In the genomic region with DNA sequence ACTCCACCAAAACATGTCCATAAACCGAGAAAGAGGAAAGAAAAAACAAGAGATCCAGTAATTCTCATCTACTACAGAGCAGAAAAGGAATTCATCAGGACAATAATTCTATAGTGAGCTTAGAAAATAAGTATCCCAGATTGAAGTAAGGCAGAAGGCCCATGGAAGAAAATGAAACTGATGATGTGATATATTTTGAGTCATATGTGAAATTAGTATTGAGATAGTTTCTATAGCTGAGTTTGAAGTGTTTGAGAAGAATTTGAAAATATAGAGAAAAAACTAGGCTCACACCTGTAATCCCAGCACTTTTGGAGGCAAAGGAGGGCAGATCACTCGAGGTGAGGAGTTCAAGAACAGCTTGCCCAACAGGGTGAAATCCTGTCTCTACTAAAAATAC, we compare ENCODE assay signal across 2 cellular contexts.
TF ChIP-seq lines count a peak whose summit lies in the region.

No MANE protein-coding gene starts in this region.

TF ChIP-seq in HEK293, 187 proteins besides CTCF, POLR2A, EP300 and RAD21:
- TF ChIP-seq ZNF404 (tag by site-specific recombination; IDR thresholded peaks at IDR 0.05): no peak
- no peak for TF ChIP-seq ZNF184 (tag by site-specific recombination; IDR thresholded peaks at IDR 0.05)
- no peak for TF ChIP-seq ZFP41 (tag by site-specific recombination; IDR thresholded peaks at IDR 0.05; ENCODE audit: borderline replicate concordance)
- no peak for TF ChIP-seq ZBTB21 (tag by site-specific recombination; IDR thresholded peaks at IDR 0.05)
- no peak for TF ChIP-seq ZNF248 (tag by site-specific recombination; IDR thresholded peaks at IDR 0.05)
- no peak for TF ChIP-seq ZNF660 (tag by site-specific recombination; IDR thresholded peaks at IDR 0.05)
- no peak for TF ChIP-seq ZNF555 (tag by site-specific recombination; conservative IDR thresholded peaks at IDR 0.05)
- TF ChIP-seq, protein P1, sequence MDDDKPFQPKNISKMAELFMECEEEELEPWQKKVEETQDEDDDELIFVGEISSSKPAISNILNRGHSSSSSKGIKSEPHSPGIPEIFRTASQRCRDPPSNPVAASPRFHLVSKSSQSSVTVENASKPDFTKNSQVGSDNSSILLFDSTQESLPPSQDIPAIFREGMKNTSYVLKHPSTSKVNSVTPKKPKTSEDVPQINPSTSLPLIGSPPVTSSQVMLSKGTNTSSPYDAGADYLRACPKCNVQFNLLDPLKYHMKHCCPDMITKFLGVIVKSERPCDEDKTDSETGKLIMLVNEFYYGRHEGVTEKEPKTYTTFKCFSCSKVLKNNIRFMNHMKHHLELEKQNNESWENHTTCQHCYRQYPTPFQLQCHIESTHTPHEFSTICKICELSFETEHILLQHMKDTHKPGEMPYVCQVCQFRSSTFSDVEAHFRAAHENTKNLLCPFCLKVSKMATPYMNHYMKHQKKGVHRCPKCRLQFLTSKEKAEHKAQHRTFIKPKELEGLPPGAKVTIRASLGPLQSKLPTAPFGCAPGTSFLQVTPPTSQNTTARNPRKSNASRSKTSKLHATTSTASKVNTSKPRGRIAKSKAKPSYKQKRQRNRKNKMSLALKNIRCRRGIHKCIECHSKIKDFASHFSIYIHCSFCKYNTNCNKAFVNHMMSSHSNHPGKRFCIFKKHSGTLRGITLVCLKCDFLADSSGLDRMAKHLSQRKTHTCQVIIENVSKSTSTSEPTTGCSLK (tag by site-specific recombination; IDR thresholded peaks at IDR 0.05): no peak
- TF ChIP-seq ZXDB (tag by site-specific recombination; IDR thresholded peaks at IDR 0.05): no peak
- TF ChIP-seq ZFHX2 (tag by site-specific recombination; conservative IDR thresholded peaks at IDR 0.05): no peak
- TF ChIP-seq OSR2 (tag by site-specific recombination; IDR thresholded peaks at IDR 0.05): no peak
- no peak for TF ChIP-seq ZNF792 (tag by site-specific recombination; IDR thresholded peaks at IDR 0.05)
- TF ChIP-seq, protein P2, sequence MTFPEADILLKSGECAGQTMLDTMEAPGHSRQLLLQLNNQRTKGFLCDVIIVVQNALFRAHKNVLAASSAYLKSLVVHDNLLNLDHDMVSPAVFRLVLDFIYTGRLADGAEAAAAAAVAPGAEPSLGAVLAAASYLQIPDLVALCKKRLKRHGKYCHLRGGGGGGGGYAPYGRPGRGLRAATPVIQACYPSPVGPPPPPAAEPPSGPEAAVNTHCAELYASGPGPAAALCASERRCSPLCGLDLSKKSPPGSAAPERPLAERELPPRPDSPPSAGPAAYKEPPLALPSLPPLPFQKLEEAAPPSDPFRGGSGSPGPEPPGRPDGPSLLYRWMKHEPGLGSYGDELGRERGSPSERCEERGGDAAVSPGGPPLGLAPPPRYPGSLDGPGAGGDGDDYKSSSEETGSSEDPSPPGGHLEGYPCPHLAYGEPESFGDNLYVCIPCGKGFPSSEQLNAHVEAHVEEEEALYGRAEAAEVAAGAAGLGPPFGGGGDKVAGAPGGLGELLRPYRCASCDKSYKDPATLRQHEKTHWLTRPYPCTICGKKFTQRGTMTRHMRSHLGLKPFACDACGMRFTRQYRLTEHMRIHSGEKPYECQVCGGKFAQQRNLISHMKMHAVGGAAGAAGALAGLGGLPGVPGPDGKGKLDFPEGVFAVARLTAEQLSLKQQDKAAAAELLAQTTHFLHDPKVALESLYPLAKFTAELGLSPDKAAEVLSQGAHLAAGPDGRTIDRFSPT (tag by site-specific recombination; IDR thresholded peaks at IDR 0.05): no peak
- no peak for TF ChIP-seq ZNF433 (tag by site-specific recombination; IDR thresholded peaks at IDR 0.05; ENCODE audit: low read depth)

TF ChIP-seq in K562, 482 proteins besides CTCF, POLR2A, EP300 and RAD21:
- TF ChIP-seq, protein P3, sequence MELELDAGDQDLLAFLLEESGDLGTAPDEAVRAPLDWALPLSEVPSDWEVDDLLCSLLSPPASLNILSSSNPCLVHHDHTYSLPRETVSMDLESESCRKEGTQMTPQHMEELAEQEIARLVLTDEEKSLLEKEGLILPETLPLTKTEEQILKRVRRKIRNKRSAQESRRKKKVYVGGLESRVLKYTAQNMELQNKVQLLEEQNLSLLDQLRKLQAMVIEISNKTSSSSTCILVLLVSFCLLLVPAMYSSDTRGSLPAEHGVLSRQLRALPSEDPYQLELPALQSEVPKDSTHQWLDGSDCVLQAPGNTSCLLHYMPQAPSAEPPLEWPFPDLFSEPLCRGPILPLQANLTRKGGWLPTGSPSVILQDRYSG (tag; conservative IDR thresholded peaks at IDR 0.05; ENCODE audit: low read depth): no peak
- TF ChIP-seq SRSF1 (IDR thresholded peaks at IDR 0.05; ENCODE audit: low read depth, low read length): no peak
- no peak for TF ChIP-seq CREM (IDR thresholded peaks at IDR 0.05; ENCODE audit: low read depth)
- TF ChIP-seq FOXA1 (IDR thresholded peaks at IDR 0.05; ENCODE audit: borderline replicate concordance): no peak
- no peak for TF ChIP-seq SRSF7 (optimal IDR thresholded peaks at IDR 0.05; ENCODE audit: low read depth, low read length)
- no peak for TF ChIP-seq PHTF2 (CRISPR knock-in tag; IDR thresholded peaks at IDR 0.05)
- no peak for TF ChIP-seq CHD4 (IDR thresholded peaks at IDR 0.05; ENCODE audit: insufficient read depth, insufficient replicate concordance, low read depth, low read length, poor library complexity, severe bottlenecking)
- TF ChIP-seq RFX1 (IDR thresholded peaks at IDR 0.05): no peak
- TF ChIP-seq CSDE1 (IDR thresholded peaks at IDR 0.05): no peak
- no peak for TF ChIP-seq E2F3 (CRISPR knock-in tag; IDR thresholded peaks at IDR 0.05)
- no peak for TF ChIP-seq KAT2B (IDR thresholded peaks at IDR 0.05; ENCODE audit: low read depth, low read length)
- no peak for TF ChIP-seq SRSF3 (IDR thresholded peaks at IDR 0.05; ENCODE audit: insufficient read depth, low read length)
- TF ChIP-seq RBM34 (IDR thresholded peaks at IDR 0.05; ENCODE audit: borderline replicate concordance, insufficient read depth, low read length): no peak
- TF ChIP-seq MNT (conservative IDR thresholded peaks at IDR 0.05): no peak
- no peak for TF ChIP-seq ZBTB1 (CRISPR knock-in tag; IDR thresholded peaks at IDR 0.05; ENCODE audit: borderline replicate concordance, low read depth)
- no peak for TF ChIP-seq ZNF354B (CRISPR knock-in tag; IDR thresholded peaks at IDR 0.05)
- TF ChIP-seq KDM1A (IDR thresholded peaks at IDR 0.05): no peak
- TF ChIP-seq ZC3H11A (IDR thresholded peaks at IDR 0.05; ENCODE audit: low read depth, low read length): no peak
- TF ChIP-seq FOXJ3 (CRISPR knock-in tag; IDR thresholded peaks at IDR 0.05): no peak
